ENCODE assay signal across 11 cellular contexts in the genomic region with DNA sequence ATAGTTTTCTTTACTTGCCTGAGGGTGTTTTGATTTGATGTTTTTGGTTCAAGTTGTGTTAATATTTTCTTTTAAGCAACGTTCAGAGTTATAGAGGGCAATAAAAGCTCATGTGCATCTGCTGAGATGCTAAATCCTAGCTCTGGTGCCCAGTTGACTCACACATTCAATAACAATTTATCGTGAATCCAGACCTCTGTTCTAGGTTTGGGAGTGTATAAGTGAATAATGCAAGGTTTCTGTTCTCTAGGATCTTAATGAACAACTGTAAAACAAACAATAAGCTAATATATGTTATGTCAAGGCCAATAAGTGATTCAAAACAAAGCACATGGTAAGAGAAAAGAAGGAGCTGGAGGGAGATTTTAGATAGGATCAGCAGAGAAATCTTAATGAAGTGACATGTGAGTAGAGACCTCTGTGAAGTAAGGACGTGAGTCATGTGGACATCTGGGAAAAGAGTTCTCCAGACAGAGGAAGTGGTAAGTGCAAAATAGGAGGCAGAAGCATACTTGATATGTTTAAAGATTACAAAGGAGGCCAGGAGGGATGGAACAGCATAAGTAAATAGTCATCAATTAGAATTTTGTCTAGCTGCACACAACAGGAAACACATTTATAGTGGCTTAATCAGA.
A peak's percentile ranks its signal among the peaks of the same experiment; 100 is the strongest.
DNase-seq lines count a peak whose midpoint lies in the region; ATAC-seq and TF ChIP-seq lines count a peak whose summit lies in the region.
"Had no signal": no experiment of that assay in that cellular context is flagged by ENCODE, and none has a peak within 500 bp of the region (broad histone marks: within the 10 kb centered on the region; RNA-seq: fewer than 3 reads in every experiment).

No MANE protein-coding gene starts in this region.

- H3K4me2 ChIP-seq in smooth muscle cell = peak overlapping the region; percentile 80

- no peaks in the 10 kb centered on the region for H3K9me3 ChIP-seq in smooth muscle cell (replicated peaks; ENCODE audit: low read depth)

- TF ChIP-seq CTCF in fibroblast of pulmonary artery (IDR thresholded peaks at IDR 0.05; ENCODE audit: low read length, missing control alignments) (no peak), smooth muscle cell (IDR thresholded peaks at IDR 0.05; ENCODE audit: borderline replicate concordance, insufficient read depth, poor library complexity, severe bottlenecking) (no peak)

- peak overlapping the region; percentile 95 for H3K27ac ChIP-seq in smooth muscle cell (ENCODE audit: low read depth)
- H3K27ac ChIP-seq: 22Rv1 had no signal

- no peaks in the 10 kb centered on the region for H3K79me2 ChIP-seq in smooth muscle cell (ENCODE audit: low read depth)

- peak; percentile 3 for DNase-seq in DMS153 (lab: John Stamatoyannopoulos, UW)
- no peak for DNase-seq in DMS153 treated with DMSO at 0.1 percent for 48 hours (lab: John Stamatoyannopoulos, UW; ENCODE audit: unreplicated experiment)
- peak; percentile 93 for DNase-seq in RPMI7951 (ENCODE audit: low read depth)
- DNase-seq in fibroblast of pulmonary artery (ENCODE audit: low read depth) = peak; percentile 75
- DNase-seq in smooth muscle cell (lab: John Stamatoyannopoulos, UW; ENCODE audit: unreplicated experiment) = no peak
- no peak for DNase-seq in activated CD4-positive, alpha-beta T cell treated with anti-CD3 and anti-CD28 coated beads for 1 hour
- DNase-seq in NCI-H82 treated with DMSO at 0.1 percent for 48 hours (lab: John Stamatoyannopoulos, UW; ENCODE audit: unreplicated experiment) = no peak
- DNase-seq: activated CD4-positive, alpha-beta T cell treated with anti-CD3 and anti-CD28 coated beads, Interleukin-2, amount 50 U/mL, for 48 hours; activated naive CD8-positive, alpha-beta T cell treated with anti-CD3 and anti-CD28 coated beads, Interleukin-2, amount 50 U/mL, for 24 hours had no signal

- WGBS in smooth muscle cell (ENCODE audit: low lambda C conversion rate) = 4% methylated on average over 3 of the region's 3 CpGs

- H4K20me1 ChIP-seq in smooth muscle cell (ENCODE audit: low read depth) = no peaks in the 10 kb centered on the region

- H3K36me3 ChIP-seq in smooth muscle cell (ENCODE audit: low read depth) = no peaks in the 10 kb centered on the region

- no peak for ATAC-seq in HG02970 (IDR thresholded peaks at IDR 0.05; ENCODE audit: low FRiP score, unreplicated experiment)
- ATAC-seq: activated naive CD8-positive, alpha-beta T cell treated with anti-CD3 and anti-CD28 coated beads, Interleukin-2, amount 50 U/mL, for 24 hours had no signal

- H3F3A ChIP-seq in smooth muscle cell (ENCODE audit: low read depth) = peaks cover 14% of the 10 kb centered on the region

- peak overlapping the region; percentile 50 for H3K9ac ChIP-seq in smooth muscle cell (ENCODE audit: low read depth)

- no peak overlapping the region for H3K4me3 ChIP-seq in fibroblast of pulmonary artery (replicated peaks; ENCODE audit: low read depth, low read length)
- no peak overlapping the region for H3K4me3 ChIP-seq in smooth muscle cell

- H3K4me1 ChIP-seq in smooth muscle cell (ENCODE audit: low read depth) = no peaks in the 10 kb centered on the region

- peak overlapping the region; percentile 73 for H2AFZ ChIP-seq in smooth muscle cell (ENCODE audit: low read depth)

- H3K27me3 ChIP-seq in smooth muscle cell (ENCODE audit: low read depth) = no peaks in the 10 kb centered on the region

Comparison
In these comparisons a context has a peak if more than half of its experiments do, and no peak if none do; other contexts are left out.
1. DNase-seq: peak in DMS153 (single experiment), RPMI7951 (single experiment) and fibroblast of pulmonary artery (single experiment); none in DMS153 treated with DMSO at 0.1 percent for 48 hours (single experiment), smooth muscle cell (single experiment), activated CD4-positive, alpha-beta T cell treated with anti-CD3 and anti-CD28 coated beads for 1 hour (single experiment) and NCI-H82 treated with DMSO at 0.1 percent for 48 hours (single experiment).